ENCODE assay signal across 1 cellular context in the genomic region with DNA sequence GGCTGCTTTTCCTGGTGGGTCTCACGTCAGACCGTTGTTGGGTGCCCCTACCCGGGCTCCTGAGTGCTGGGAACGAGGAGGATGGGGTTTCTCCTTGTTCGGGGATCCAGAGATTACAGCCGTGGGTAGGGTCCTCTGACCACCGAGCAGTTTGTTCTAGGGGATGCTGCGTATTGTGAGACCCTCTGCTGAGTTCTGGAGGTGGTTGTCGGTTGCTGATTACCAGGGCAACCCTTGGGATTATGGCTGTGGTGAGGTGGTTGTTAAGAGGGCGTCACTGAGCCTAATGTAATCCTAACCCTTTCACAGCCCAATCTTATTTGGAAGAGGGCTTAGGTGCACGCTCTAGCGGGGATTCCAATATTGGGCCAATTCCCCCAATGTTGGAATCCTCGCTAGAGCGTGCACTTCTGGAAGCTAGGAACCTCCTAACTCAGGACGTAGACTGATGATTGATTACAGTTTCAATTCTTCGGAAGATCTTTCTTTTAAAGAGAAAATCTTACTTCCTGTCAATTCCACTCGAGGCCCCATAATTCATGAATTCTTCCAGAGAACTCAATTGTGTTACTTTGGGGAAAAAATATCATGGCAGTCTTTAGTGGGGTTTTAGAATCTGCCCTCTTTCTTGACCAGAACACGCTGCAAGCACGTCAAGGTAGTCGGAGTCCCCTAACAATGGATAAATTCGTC.
A peak's percentile ranks its signal among the peaks of the same experiment; 100 is the strongest.
TF ChIP-seq lines count a peak whose summit lies in the region.

No MANE protein-coding gene starts in this region.

TF ChIP-seq in HepG2, 621 proteins besides CTCF, POLR2A, EP300 and RAD21:
- TF ChIP-seq, protein P1, sequence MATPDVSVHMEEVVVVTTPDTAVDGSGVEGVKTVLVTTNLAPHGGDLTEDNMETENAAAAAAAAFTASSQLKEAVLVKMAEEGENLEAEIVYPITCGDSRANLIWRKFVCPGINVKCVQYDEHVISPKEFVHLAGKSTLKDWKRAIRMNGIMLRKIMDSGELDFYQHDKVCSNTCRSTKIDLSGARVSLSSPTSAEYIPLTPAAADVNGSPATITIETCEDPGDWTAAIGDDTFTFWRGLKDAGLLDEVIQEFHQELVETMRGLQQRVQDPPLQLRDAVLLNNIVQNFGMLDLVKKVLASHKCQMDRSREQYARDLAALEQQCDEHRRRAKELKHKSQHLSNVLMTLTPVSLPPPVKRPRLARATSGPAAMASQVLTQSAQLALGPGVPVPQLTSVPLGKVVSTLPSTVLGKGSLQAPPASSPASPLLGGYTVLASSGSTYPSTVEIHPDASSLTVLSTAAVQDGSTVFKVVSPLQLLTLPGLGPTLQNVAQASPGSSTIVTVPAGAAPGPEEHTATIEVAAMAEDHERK (CRISPR knock-in tag; IDR thresholded peaks at IDR 0.05; ENCODE audit: low read depth) = no peak
- TF ChIP-seq ZNF510 (CRISPR knock-in tag; IDR thresholded peaks at IDR 0.05; ENCODE audit: low read depth) (0 out of 2 replicates have a peak, but pooled peaks have one; percentile 41), EEA1 (CRISPR knock-in tag; IDR thresholded peaks at IDR 0.05; ENCODE audit: borderline replicate concordance) (no peak), RORA (CRISPR knock-in tag; IDR thresholded peaks at IDR 0.05) (0 out of 2 replicates have a peak, but pooled peaks have one; percentile 39), KLF16 (CRISPR knock-in tag; IDR thresholded peaks at IDR 0.05) (no peak), ZNF670 (CRISPR knock-in tag; IDR thresholded peaks at IDR 0.05; ENCODE audit: borderline replicate concordance) (peak; percentile 14; the same call in 1 of the 2 replicates), TBX2 (CRISPR knock-in tag; IDR thresholded peaks at IDR 0.05; ENCODE audit: borderline replicate concordance) (no peak), ZNF878 (CRISPR knock-in tag; IDR thresholded peaks at IDR 0.05) (peak; percentile 15; the same call in 1 of the 2 replicates), SSRP1 (CRISPR knock-in tag; IDR thresholded peaks at IDR 0.05) (no peak), ZNF652 (CRISPR knock-in tag; IDR thresholded peaks at IDR 0.05; ENCODE audit: borderline replicate concordance, low read depth) (peak; percentile 43; the same call in 1 of the 2 replicates), ZNF160 (CRISPR knock-in tag; IDR thresholded peaks at IDR 0.05) (no peak), NONO (IDR thresholded peaks at IDR 0.05) (no peak), NONO (CRISPR knock-in tag; conservative IDR thresholded peaks at IDR 0.05) (no peak), KDM5A (IDR thresholded peaks at IDR 0.05; ENCODE audit: borderline replicate concordance, low read length) (no peak; the same call in 1 of the 2 replicates), RBAK (CRISPR knock-in tag; IDR thresholded peaks at IDR 0.05) (0 out of 2 replicates have a peak, but pooled peaks have one; percentile 20), ZNF292 (CRISPR knock-in tag; IDR thresholded peaks at IDR 0.05; ENCODE audit: borderline replicate concordance, low read depth) (no peak), STAG1 (CRISPR knock-in tag; IDR thresholded peaks at IDR 0.05) (0 out of 2 replicates have a peak, but pooled peaks have one; percentile 2), ZNF564 (CRISPR knock-in tag; IDR thresholded peaks at IDR 0.05) (no peak), CHCHD3 (CRISPR knock-in tag; IDR thresholded peaks at IDR 0.05) (no peak), SALL2 (CRISPR knock-in tag; IDR thresholded peaks at IDR 0.05) (no peak), POLR2G (IDR thresholded peaks at IDR 0.05; ENCODE audit: low read depth, low read length) (no peak), ZNF782 (CRISPR knock-in tag; IDR thresholded peaks at IDR 0.05; ENCODE audit: borderline replicate concordance) (no peak)
- TF ChIP-seq, protein P2, sequence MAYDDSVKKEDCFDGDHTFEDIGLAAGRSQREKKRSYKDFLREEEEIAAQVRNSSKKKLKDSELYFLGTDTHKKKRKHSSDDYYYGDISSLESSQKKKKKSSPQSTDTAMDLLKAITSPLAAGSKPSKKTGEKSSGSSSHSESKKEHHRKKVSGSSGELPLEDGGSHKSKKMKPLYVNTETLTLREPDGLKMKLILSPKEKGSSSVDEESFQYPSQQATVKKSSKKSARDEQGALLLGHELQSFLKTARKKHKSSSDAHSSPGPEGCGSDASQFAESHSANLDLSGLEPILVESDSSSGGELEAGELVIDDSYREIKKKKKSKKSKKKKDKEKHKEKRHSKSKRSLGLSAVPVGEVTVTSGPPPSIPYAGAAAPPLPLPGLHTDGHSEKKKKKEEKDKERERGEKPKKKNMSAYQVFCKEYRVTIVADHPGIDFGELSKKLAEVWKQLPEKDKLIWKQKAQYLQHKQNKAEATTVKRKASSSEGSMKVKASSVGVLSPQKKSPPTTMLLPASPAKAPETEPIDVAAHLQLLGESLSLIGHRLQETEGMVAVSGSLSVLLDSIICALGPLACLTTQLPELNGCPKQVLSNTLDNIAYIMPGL (CRISPR knock-in tag; IDR thresholded peaks at IDR 0.05; ENCODE audit: borderline replicate concordance in 1 of 2, low read depth in 1 of 2) = 0 out of 4 replicates have a peak, but pooled peaks of 1 of the 2 experiments have one; percentile 2
- TF ChIP-seq, protein P3, sequence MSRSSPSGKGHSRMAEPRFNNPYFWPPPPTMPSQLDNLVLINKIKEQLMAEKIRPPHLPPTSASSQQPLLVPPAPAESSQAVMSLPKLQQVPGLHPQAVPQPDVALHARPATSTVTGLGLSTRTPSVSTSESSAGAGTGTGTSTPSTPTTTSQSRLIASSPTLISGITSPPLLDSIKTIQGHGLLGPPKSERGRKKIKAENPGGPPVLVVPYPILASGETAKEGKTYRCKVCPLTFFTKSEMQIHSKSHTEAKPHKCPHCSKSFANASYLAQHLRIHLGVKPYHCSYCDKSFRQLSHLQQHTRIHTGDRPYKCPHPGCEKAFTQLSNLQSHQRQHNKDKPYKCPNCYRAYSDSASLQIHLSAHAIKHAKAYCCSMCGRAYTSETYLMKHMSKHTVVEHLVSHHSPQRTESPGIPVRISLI (CRISPR knock-in tag; IDR thresholded peaks at IDR 0.05; ENCODE audit: borderline replicate concordance) = no peak
- TF ChIP-seq, protein P4, sequence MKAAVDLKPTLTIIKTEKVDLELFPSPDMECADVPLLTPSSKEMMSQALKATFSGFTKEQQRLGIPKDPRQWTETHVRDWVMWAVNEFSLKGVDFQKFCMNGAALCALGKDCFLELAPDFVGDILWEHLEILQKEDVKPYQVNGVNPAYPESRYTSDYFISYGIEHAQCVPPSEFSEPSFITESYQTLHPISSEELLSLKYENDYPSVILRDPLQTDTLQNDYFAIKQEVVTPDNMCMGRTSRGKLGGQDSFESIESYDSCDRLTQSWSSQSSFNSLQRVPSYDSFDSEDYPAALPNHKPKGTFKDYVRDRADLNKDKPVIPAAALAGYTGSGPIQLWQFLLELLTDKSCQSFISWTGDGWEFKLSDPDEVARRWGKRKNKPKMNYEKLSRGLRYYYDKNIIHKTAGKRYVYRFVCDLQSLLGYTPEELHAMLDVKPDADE (CRISPR knock-in tag; IDR thresholded peaks at IDR 0.05) = no peak
- TF ChIP-seq, protein P5, sequence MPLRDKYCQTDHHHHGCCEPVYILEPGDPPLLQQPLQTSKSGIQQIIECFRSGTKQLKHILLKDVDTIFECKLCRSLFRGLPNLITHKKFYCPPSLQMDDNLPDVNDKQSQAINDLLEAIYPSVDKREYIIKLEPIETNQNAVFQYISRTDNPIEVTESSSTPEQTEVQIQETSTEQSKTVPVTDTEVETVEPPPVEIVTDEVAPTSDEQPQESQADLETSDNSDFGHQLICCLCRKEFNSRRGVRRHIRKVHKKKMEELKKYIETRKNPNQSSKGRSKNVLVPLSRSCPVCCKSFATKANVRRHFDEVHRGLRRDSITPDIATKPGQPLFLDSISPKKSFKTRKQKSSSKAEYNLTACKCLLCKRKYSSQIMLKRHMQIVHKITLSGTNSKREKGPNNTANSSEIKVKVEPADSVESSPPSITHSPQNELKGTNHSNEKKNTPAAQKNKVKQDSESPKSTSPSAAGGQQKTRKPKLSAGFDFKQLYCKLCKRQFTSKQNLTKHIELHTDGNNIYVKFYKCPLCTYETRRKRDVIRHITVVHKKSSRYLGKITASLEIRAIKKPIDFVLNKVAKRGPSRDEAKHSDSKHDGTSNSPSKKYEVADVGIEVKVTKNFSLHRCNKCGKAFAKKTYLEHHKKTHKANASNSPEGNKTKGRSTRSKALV (CRISPR knock-in tag; IDR thresholded peaks at IDR 0.05) = no peak
- TF ChIP-seq, protein P6, sequence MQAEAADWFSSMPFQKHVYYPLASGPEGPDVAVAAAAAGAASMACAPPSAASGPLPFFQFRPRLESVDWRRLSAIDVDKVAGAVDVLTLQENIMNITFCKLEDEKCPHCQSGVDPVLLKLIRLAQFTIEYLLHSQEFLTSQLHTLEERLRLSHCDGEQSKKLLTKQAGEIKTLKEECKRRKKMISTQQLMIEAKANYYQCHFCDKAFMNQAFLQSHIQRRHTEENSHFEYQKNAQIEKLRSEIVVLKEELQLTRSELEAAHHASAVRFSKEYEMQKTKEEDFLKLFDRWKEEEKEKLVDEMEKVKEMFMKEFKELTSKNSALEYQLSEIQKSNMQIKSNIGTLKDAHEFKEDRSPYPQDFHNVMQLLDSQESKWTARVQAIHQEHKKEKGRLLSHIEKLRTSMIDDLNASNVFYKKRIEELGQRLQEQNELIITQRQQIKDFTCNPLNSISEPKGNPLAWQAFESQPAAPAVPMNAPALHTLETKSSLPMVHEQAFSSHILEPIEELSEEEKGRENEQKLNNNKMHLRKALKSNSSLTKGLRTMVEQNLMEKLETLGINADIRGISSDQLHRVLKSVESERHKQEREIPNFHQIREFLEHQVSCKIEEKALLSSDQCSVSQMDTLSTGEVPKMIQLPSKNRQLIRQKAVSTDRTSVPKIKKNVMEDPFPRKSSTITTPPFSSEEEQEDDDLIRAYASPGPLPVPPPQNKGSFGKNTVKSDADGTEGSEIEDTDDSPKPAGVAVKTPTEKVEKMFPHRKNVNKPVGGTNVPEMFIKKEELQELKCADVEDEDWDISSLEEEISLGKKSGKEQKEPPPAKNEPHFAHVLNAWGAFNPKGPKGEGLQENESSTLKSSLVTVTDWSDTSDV (CRISPR knock-in tag; IDR thresholded peaks at IDR 0.05) = no peak
